In genomic region chr12:109054124-109054513, GRCh38 we compare ENCODE assay signal across 9 cellular contexts. TPM values are rescaled to one million over a fixed set of nuclear protein-coding genes. Genes with fewer than 3 reads are reported as not detected.
DNase-seq lines count a peak whose midpoint lies in the region; ATAC-seq, FAIRE-seq and TF ChIP-seq lines count a peak whose summit lies in the region.
"Not testable (repeated sequence)": the region's sequence is repeated elsewhere in the genome, so short reads cannot be mapped to it uniquely, and the experiment has no call there.
"Had no signal": no experiment of that assay in that cellular context is flagged by ENCODE, and none has a peak within 500 bp of the region (broad histone marks: within the 10 kb centered on the region; RNA-seq: fewer than 3 reads in every experiment).

No MANE protein-coding gene starts in this region.

- POLR2A ChIA-PET in activated B cell treated with CpG ODN at 0.5 μM for 24 hours (lab: Charles Lee) = interaction anchor here (0.6 to 0.7 kb wide), 2 partner anchors 44 to 58 kb away, joined by 3 to 5 read pairs; no protein-coding TSS in a partner anchor

- H3K27ac Mint-ChIP-seq in activated B cell treated with CpG ODN at 0.5 μM for 24 hours = peak overlapping the region; percentile 86
- peak overlapping the region; percentile 94 for H3K27ac Mint-ChIP-seq in activated naive CD8-positive, alpha-beta T cell treated with anti-CD3 and anti-CD28 coated beads, Interleukin-2, amount 50 U/mL, for 24 hours

- CTCF ChIA-PET in activated B cell treated with CpG ODN at 0.5 μM for 24 hours (lab: Charles Lee) = not testable (repeated sequence)

- not testable (repeated sequence) for TF ChIP-seq CTCF in activated B cell treated with CpG ODN at 0.5 μM for 24 hours (IDR thresholded peaks at IDR 0.05); epithelial cell of proximal tubule (conservative IDR thresholded peaks at IDR 0.05; ENCODE audit: low read depth, low read length)

- H3K36me3 Mint-ChIP-seq in activated B cell treated with CpG ODN at 0.5 μM for 24 hours (ENCODE audit: low read depth) = peaks cover 23% of the 10 kb centered on the region
- not testable (repeated sequence) for H3K36me3 Mint-ChIP-seq in activated naive CD8-positive, alpha-beta T cell treated with anti-CD3 and anti-CD28 coated beads, Interleukin-2, amount 50 U/mL, for 24 hours (ENCODE audit: low read depth)

- DNase-seq in activated B cell treated with CpG ODN at 0.5 μM for 24 hours; activated naive CD8-positive, alpha-beta T cell treated with anti-CD3 and anti-CD28 coated beads, Interleukin-2, amount 50 U/mL, for 24 hours; epithelial cell of proximal tubule (ENCODE audit: low read depth); small intestine: not testable (repeated sequence)

- not testable (repeated sequence) for H3K27me3 Mint-ChIP-seq in activated B cell treated with CpG ODN at 0.5 μM for 24 hours; activated naive CD8-positive, alpha-beta T cell treated with anti-CD3 and anti-CD28 coated beads, Interleukin-2, amount 50 U/mL, for 24 hours

- not testable (repeated sequence) for H3K4me1 ChIP-seq in mucosa of rectum (ENCODE audit: control insufficient read depth in 2 of 2, insufficient read depth in 2 of 2, low read length in 2 of 2); small intestine (ENCODE audit: control insufficient read depth in 2 of 2, insufficient read depth in 1 of 2, low read depth in 1 of 2, low read length in 1 of 2)

- H3K9me3 Mint-ChIP-seq in activated B cell treated with CpG ODN at 0.5 μM for 24 hours; activated naive CD8-positive, alpha-beta T cell treated with anti-CD3 and anti-CD28 coated beads, Interleukin-2, amount 50 U/mL, for 24 hours: not testable (repeated sequence)

- peak overlapping the region; percentile 85 for H3K4me3 Mint-ChIP-seq in activated B cell treated with CpG ODN at 0.5 μM for 24 hours
- H3K4me3 Mint-ChIP-seq in activated naive CD8-positive, alpha-beta T cell treated with anti-CD3 and anti-CD28 coated beads, Interleukin-2, amount 50 U/mL, for 24 hours = peak overlapping the region; percentile 86

- FAIRE-seq in small intestine (lab: Jason Lieb, UNC) = not testable (repeated sequence)

- peaks cover 0 to 12% of the 10 kb centered on the region in 2 donors for H3K36me3 ChIP-seq in mucosa of rectum (ENCODE audit: control insufficient read depth in 2 of 2, insufficient read depth in 2 of 2, low read length in 2 of 2)
- H3K36me3 ChIP-seq in small intestine (ENCODE audit: control insufficient read depth in 2 of 2, insufficient read depth in 2 of 2, low read length in 2 of 2) = not testable (repeated sequence)

- H3K4me1 Mint-ChIP-seq in activated B cell treated with CpG ODN at 0.5 μM for 24 hours = peaks cover 22% of the 10 kb centered on the region
- H3K4me1 Mint-ChIP-seq in activated naive CD8-positive, alpha-beta T cell treated with anti-CD3 and anti-CD28 coated beads, Interleukin-2, amount 50 U/mL, for 24 hours = peaks cover 18% of the 10 kb centered on the region

- H3K27me3 ChIP-seq in mucosa of rectum (ENCODE audit: control insufficient read depth in 2 of 2, insufficient read depth in 2 of 2, low read length in 2 of 2); small intestine (ENCODE audit: control insufficient read depth in 2 of 2, insufficient read depth in 2 of 2, low read length in 2 of 2): not testable (repeated sequence)

- peak overlapping the region; percentile 94 for H3K4me3 ChIP-seq in epithelial cell of proximal tubule (ENCODE audit: low read depth, low read length)
- H3K4me3 ChIP-seq in mucosa of rectum (ENCODE audit: low read length in 2 of 2) = peak overlapping the region; percentile 91 to 96
- H3K4me3 ChIP-seq in small intestine (ENCODE audit: low read depth in 1 of 2, low read length in 2 of 2) = peak overlapping the region in 1 of 2 donors; percentile 92

- intact Hi-C loops in activated B cell treated with CpG ODN at 0.5 μM for 24 hours (cut with micrococcal nuclease) = loop anchor here (5.0 kb wide), 2 partner anchors 103 to 423 kb away; partner anchors contain the start of genes KCTD10 and UBE3B

- peak overlapping the region; percentile 27 to 94 for H3K9ac ChIP-seq in mucosa of rectum (ENCODE audit: low read depth in 1 of 2, low read length in 2 of 2)

- WGBS in small intestine, 3 donors = 33 to 61% (median 36%) methylated on average over 4 of the region's 4 CpGs

- not testable (repeated sequence) for H3K9me3 ChIP-seq in mucosa of rectum (ENCODE audit: control insufficient read depth in 2 of 2, low read length in 2 of 2); small intestine (ENCODE audit: control insufficient read depth, low read depth)

- H3K27ac ChIP-seq in mucosa of rectum (ENCODE audit: low read depth in 2 of 2, low read length in 2 of 2) (peak overlapping the region; percentile 86 to 87), small intestine (ENCODE audit: low read depth in 1 of 2, low read length in 1 of 2) (peak overlapping the region; percentile 85 to 90)

- ATAC-seq in GM18498 (IDR thresholded peaks at IDR 0.05; ENCODE audit: unreplicated experiment) (peak; percentile 4), HG03378 (IDR thresholded peaks at IDR 0.05; ENCODE audit: unreplicated experiment) (peak; percentile 8)
- ATAC-seq in activated B cell treated with CpG ODN at 0.5 μM for 24 hours (ENCODE audit: low read depth); activated naive CD8-positive, alpha-beta T cell treated with anti-CD3 and anti-CD28 coated beads, Interleukin-2, amount 50 U/mL, for 24 hours: not testable (repeated sequence)

RNA-seq across cellular contexts. Expression of gene USP30, which starts 1.7 kb away (rescaled TPM):
- total RNA-seq in activated B cell treated with CpG ODN at 0.5 μM for 24 hours (17.4 and 17.7 TPM in 2 replicates), epithelial cell of proximal tubule (6.1 and 13.0 TPM in 2 replicates)
- 1 to 10 TPM; 4.9 to 9.7 (median 7.8) TPM for polyA plus RNA-seq in small intestine

RNA-seq across cellular contexts. Expression of gene SVOP, which starts 33.3 kb away (rescaled TPM):
- total RNA-seq in activated B cell treated with CpG ODN at 0.5 μM for 24 hours (not detected in 2 replicates), epithelial cell of proximal tubule (not detected in 2 replicates)
- polyA plus RNA-seq in small intestine = under 1 TPM in 1 of 3 donors, not detected in 2; 0.94 TPM
- total RNA-seq: pulmonary artery endothelial cell had no signal
- polyA plus RNA-seq: lung had no signal

RNA-seq across cellular contexts. Expression of gene ALKBH2, which starts 39.2 kb away (rescaled TPM):
- total RNA-seq in activated B cell treated with CpG ODN at 0.5 μM for 24 hours (21.3 and 24.1 TPM in 2 replicates), epithelial cell of proximal tubule (10.8 and 24.1 TPM in 2 replicates)
- polyA plus RNA-seq in small intestine = 10 to 100 TPM in 1 of 3 donors, 1 to 10 TPM in 2; 4.2 to 17.8 (median 4.9) TPM

RNA-seq across cellular contexts. Expression of gene UNG, which starts 43.3 kb away (rescaled TPM):
- total RNA-seq in activated B cell treated with CpG ODN at 0.5 μM for 24 hours (13.2 and 13.3 TPM in 2 replicates), epithelial cell of proximal tubule (101 and 118 TPM in 2 replicates)
- 10 to 100 TPM; 11.9 to 38.7 (median 14.8) TPM for polyA plus RNA-seq in small intestine
